Comparison of ENCODE assay signal across 8 cellular contexts in the genomic region with DNA sequence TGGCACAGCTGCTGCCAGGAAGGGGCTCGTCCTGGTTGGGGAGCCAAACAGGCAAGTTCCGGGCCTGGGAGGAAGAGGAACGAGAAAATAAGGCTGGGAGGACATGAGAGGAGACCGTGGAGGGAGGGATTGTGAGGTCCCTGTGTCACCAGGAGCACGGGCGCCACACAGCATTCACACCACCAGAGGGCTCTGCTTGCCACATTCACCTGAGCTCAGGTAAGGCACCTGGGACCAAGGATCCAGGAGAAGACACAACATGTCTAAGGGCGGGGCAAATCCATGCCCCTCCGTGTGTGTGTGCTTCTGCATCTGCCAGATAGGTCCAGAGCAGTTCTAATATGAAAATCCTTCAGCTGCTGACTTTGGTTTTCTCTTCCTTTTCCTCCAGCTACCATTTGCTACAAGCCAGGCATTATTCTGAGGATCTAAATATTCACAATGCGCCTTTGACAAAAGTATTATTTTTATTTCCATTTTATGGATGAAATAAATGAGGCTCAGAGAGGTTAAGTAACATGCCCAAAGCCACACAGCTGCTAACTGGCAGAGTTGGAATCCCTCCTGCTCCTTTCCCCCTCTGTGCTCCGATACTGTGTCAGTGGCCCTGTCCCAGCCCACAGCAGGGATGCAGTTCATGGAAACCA. TPM values are rescaled to one million over a fixed set of nuclear protein-coding genes. Genes with fewer than 3 reads are reported as not detected.
DNase-seq lines count a peak whose midpoint lies in the region; ATAC-seq and TF ChIP-seq lines count a peak whose summit lies in the region.

No MANE protein-coding gene starts in this region.

- DNase-seq in GM23338 (ENCODE audit: low spot score), result peak; percentile 94
- DNase-seq in NCI-H748 (lab: John Stamatoyannopoulos, UW; ENCODE audit: unreplicated experiment), result peak; percentile 82
- DNase-seq in activated effector memory CD4-positive, alpha-beta T cell treated with Interleukin-2 at 50 U/mL for 16 hours, result peak; percentile 50
- peak; percentile 87 for DNase-seq in iPS-NIHi7 (ENCODE audit: extremely low spot score)
- DNase-seq in stimulated activated effector memory CD8-positive, alpha-beta T cell treated with anti-CD3 and anti-CD28 coated beads, Interleukin-12 subunit alpha, Interleukin-12 subunit beta, amount 100 ng/mL, for 72 hours (ENCODE audit: low spot score in 2 of 2), result no peak
- DNase-seq in occipital lobe (lab: John Stamatoyannopoulos, UW), result no peak
- DNase-seq in omental fat pad (ENCODE audit: low spot score), result no peak

- H3K4me1 Mint-ChIP-seq in GM23338, result peaks cover 41% of the 10 kb centered on the region
- H3K4me1 Mint-ChIP-seq in stimulated activated effector memory CD8-positive, alpha-beta T cell treated with anti-CD3 and anti-CD28 coated beads, Interleukin-12 subunit alpha, Interleukin-12 subunit beta, amount 100 ng/mL, for 72 hours, result peaks cover 40% of the 10 kb centered on the region

- no peaks in the 10 kb centered on the region for H3K36me3 ChIP-seq in GM23338 (ENCODE audit: insufficient read depth)

- no peaks in the 10 kb centered on the region; the same call in 2 of the 3 replicates for H3K9me3 Mint-ChIP-seq in GM23338
- no peaks in the 10 kb centered on the region for H3K9me3 Mint-ChIP-seq in stimulated activated effector memory CD8-positive, alpha-beta T cell treated with anti-CD3 and anti-CD28 coated beads, Interleukin-12 subunit alpha, Interleukin-12 subunit beta, amount 100 ng/mL, for 72 hours

- H2AFZ ChIP-seq in GM23338, result no peak overlapping the region

- H3K36me3 Mint-ChIP-seq in GM23338 (ENCODE audit: low read depth), result no peaks in the 10 kb centered on the region; the same call in 2 of the 3 replicates
- H3K36me3 Mint-ChIP-seq in stimulated activated effector memory CD8-positive, alpha-beta T cell treated with anti-CD3 and anti-CD28 coated beads, Interleukin-12 subunit alpha, Interleukin-12 subunit beta, amount 100 ng/mL, for 72 hours, result peaks cover 6% of the 10 kb centered on the region

- ATAC-seq in GM23338, result peak; percentile 88
- ATAC-seq in stimulated activated effector memory CD8-positive, alpha-beta T cell treated with anti-CD3 and anti-CD28 coated beads, Interleukin-12 subunit alpha, Interleukin-12 subunit beta, amount 100 ng/mL, for 72 hours, result no peak
- ATAC-seq in omental fat pad (ENCODE audit: low FRiP score), result no peak
- no peak for ATAC-seq in GM21447 (IDR thresholded peaks at IDR 0.05; ENCODE audit: unreplicated experiment)

- H3K4me2 ChIP-seq in GM23338, result 0 out of 2 replicates have a peak overlapping the region, but pooled peaks have one; percentile 26

- peak; percentile 78 to 98 for TF ChIP-seq CTCF in GM23338 (conservative IDR thresholded peaks at IDR 0.05; ENCODE audit: low read depth in 2 of 2)
- no peak for TF ChIP-seq CTCF in omental fat pad (IDR thresholded peaks at IDR 0.05)

- 0 out of 2 replicates have a peak, but pooled peaks cover 4% of the 10 kb centered on the region for H3K4me1 ChIP-seq in GM23338 (ENCODE audit: insufficient read depth)

- no peak overlapping the region for H3K27ac ChIP-seq in GM23338 (ENCODE audit: low read depth)

- H3K27ac Mint-ChIP-seq in GM23338, result no peak overlapping the region
- H3K27ac Mint-ChIP-seq in stimulated activated effector memory CD8-positive, alpha-beta T cell treated with anti-CD3 and anti-CD28 coated beads, Interleukin-12 subunit alpha, Interleukin-12 subunit beta, amount 100 ng/mL, for 72 hours, result peak overlapping the region; percentile 73

- H4K20me1 ChIP-seq in GM23338 (replicated peaks; ENCODE audit: insufficient read depth), result no peaks in the 10 kb centered on the region

- no peak overlapping the region for H3K4me3 Mint-ChIP-seq in GM23338
- no peak overlapping the region for H3K4me3 Mint-ChIP-seq in stimulated activated effector memory CD8-positive, alpha-beta T cell treated with anti-CD3 and anti-CD28 coated beads, Interleukin-12 subunit alpha, Interleukin-12 subunit beta, amount 100 ng/mL, for 72 hours

- no peak overlapping the region for H3K4me3 ChIP-seq in GM23338

- H3K27me3 Mint-ChIP-seq in GM23338 (ENCODE audit: insufficient read depth, low read depth, poor library complexity), result peaks cover 27% of the 10 kb centered on the region

- H3K27me3 ChIP-seq in GM23338 (ENCODE audit: insufficient read depth), result no peaks in the 10 kb centered on the region

- H3F3A ChIP-seq in GM23338 (replicated peaks; ENCODE audit: low read depth), result no peaks in the 10 kb centered on the region

- H3K79me2 ChIP-seq in GM23338 (replicated peaks; ENCODE audit: insufficient read depth), result no peaks in the 10 kb centered on the region

- H3K9me2 ChIP-seq in GM23338 (ENCODE audit: insufficient read depth), result no peaks in the 10 kb centered on the region

TF ChIP-seq in GM23338, 12 proteins besides CTCF, POLR2A, EP300 and RAD21 (continues in another document):
- TF ChIP-seq POLR2AphosphoS5 (IDR thresholded peaks at IDR 0.05; ENCODE audit: low read depth), result no peak
- TF ChIP-seq EZH2phosphoT487 (IDR thresholded peaks at IDR 0.05; ENCODE audit: unreplicated experiment), result no peak
- TF ChIP-seq, protein P1, sequence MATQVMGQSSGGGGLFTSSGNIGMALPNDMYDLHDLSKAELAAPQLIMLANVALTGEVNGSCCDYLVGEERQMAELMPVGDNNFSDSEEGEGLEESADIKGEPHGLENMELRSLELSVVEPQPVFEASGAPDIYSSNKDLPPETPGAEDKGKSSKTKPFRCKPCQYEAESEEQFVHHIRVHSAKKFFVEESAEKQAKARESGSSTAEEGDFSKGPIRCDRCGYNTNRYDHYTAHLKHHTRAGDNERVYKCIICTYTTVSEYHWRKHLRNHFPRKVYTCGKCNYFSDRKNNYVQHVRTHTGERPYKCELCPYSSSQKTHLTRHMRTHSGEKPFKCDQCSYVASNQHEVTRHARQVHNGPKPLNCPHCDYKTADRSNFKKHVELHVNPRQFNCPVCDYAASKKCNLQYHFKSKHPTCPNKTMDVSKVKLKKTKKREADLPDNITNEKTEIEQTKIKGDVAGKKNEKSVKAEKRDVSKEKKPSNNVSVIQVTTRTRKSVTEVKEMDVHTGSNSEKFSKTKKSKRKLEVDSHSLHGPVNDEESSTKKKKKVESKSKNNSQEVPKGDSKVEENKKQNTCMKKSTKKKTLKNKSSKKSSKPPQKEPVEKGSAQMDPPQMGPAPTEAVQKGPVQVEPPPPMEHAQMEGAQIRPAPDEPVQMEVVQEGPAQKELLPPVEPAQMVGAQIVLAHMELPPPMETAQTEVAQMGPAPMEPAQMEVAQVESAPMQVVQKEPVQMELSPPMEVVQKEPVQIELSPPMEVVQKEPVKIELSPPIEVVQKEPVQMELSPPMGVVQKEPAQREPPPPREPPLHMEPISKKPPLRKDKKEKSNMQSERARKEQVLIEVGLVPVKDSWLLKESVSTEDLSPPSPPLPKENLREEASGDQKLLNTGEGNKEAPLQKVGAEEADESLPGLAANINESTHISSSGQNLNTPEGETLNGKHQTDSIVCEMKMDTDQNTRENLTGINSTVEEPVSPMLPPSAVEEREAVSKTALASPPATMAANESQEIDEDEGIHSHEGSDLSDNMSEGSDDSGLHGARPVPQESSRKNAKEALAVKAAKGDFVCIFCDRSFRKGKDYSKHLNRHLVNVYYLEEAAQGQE (IDR thresholded peaks at IDR 0.05; ENCODE audit: unreplicated experiment), result no peak
- TF ChIP-seq STAT1 (IDR thresholded peaks at IDR 0.05; ENCODE audit: unreplicated experiment), result no peak
- no peak for TF ChIP-seq JUNB (IDR thresholded peaks at IDR 0.05; ENCODE audit: unreplicated experiment)
- TF ChIP-seq, protein P2, sequence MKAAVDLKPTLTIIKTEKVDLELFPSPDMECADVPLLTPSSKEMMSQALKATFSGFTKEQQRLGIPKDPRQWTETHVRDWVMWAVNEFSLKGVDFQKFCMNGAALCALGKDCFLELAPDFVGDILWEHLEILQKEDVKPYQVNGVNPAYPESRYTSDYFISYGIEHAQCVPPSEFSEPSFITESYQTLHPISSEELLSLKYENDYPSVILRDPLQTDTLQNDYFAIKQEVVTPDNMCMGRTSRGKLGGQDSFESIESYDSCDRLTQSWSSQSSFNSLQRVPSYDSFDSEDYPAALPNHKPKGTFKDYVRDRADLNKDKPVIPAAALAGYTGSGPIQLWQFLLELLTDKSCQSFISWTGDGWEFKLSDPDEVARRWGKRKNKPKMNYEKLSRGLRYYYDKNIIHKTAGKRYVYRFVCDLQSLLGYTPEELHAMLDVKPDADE (IDR thresholded peaks at IDR 0.05), result no peak
- TF ChIP-seq NANOG (IDR thresholded peaks at IDR 0.05; ENCODE audit: borderline replicate concordance), result no peak

RNA-seq across cellular contexts. Expression of a gene that starts 14.6 kb away (rescaled TPM):
- total RNA-seq in GM23338 (2014; rRNA removed; shearing (Covaris generic)), result 10.4 and 11.8 TPM in 2 replicates
- polyA plus RNA-seq in GM23338 (2016; fragmentation: Nextera tagmentation; extraction: Ambion mirVana), result 2.3 and 3.0 TPM in 2 replicates
- total RNA-seq in occipital lobe (9.0 TPM), omental fat pad (100 to 1,000 TPM in 1 of 4 donors, 10 to 100 TPM in 3; 24.2 to 270 (median 59.1) TPM)

RNA-seq across cellular contexts. Expression of a gene that starts 18.8 kb away (rescaled TPM):
- total RNA-seq in GM23338 (2014; rRNA removed; shearing (Covaris generic)), result not detected in 2 replicates
- not detected in 2 replicates for polyA plus RNA-seq in GM23338 (2016; fragmentation: Nextera tagmentation; extraction: Ambion mirVana)
- total RNA-seq in occipital lobe (not detected), omental fat pad (1 to 10 TPM; 2.1 to 2.7 (median 2.2) TPM)

RNA-seq across cellular contexts. Expression of a gene that starts 28.9 kb away (rescaled TPM):
- total RNA-seq in GM23338 (2014; rRNA removed; shearing (Covaris generic)), result 9.0 and 16.8 TPM in 2 replicates
- polyA plus RNA-seq in GM23338 (2016; fragmentation: Nextera tagmentation; extraction: Ambion mirVana), result 5.8 TPM in 2 replicates
- 11.1 TPM for total RNA-seq in occipital lobe
- total RNA-seq in omental fat pad, result 10 to 100 TPM; 27.6 to 50.3 (median 48.1) TPM

RNA-seq across cellular contexts. Expression of a gene that starts 38.3 kb away (rescaled TPM):
- total RNA-seq in GM23338 (2014; rRNA removed; shearing (Covaris generic)), result 29.0 and 31.4 TPM in 2 replicates
- polyA plus RNA-seq in GM23338 (2016; fragmentation: Nextera tagmentation; extraction: Ambion mirVana), result 62.4 and 69.9 TPM in 2 replicates
- total RNA-seq in occipital lobe (24.3 TPM), omental fat pad (10 to 100 TPM; 10.5 to 14.2 (median 12.7) TPM)

Comparison
In these comparisons a context has a peak if more than half of its experiments do, and no peak if none do; other contexts are left out.
1. DNase-seq: peak in GM23338 (single experiment), NCI-H748 (single experiment), activated effector memory CD4-positive, alpha-beta T cell treated with Interleukin-2 at 50 U/mL for 16 hours (single experiment) and iPS-NIHi7 (single experiment); none in stimulated activated effector memory CD8-positive, alpha-beta T cell treated with anti-CD3 and anti-CD28 coated beads, Interleukin-12 subunit alpha, Interleukin-12 subunit beta, amount 100 ng/mL, for 72 hours (0 of 2), occipital lobe (single experiment) and omental fat pad (single experiment).
2. CTCF ChIP-seq: peak in GM23338 (2 of 2); none in omental fat pad (0 of 3).